Comparison of ENCODE assay signal across 1 cellular context in the genomic region with DNA sequence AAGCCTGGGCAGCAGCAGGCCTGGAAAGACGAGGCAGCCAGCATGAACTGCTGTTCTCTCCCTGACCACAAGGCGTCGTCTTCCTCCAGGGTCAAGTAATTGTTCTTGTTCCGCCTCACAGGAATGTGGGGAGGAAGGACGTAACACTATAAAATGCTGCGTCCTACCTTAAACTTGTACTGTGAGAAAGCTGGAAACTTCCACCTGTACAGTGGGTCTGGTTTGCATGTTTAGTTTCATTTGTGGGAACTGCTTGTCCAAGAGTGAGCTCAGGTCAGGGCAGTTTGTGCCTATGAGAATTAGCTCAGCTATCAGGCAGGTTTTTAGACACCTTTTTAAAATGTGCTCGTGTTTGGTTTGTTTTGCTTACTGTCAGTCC.
TF ChIP-seq lines count a peak whose summit lies in the region.

No MANE protein-coding gene starts in this region.

TF ChIP-seq in GM23338, 12 proteins besides CTCF, POLR2A, EP300 and RAD21 (continued from another document):
- TF ChIP-seq ZNF462 (CRISPR knock-in tag; IDR thresholded peaks at IDR 0.05): no peak
- TF ChIP-seq EZH2phosphoT487 (IDR thresholded peaks at IDR 0.05; ENCODE audit: unreplicated experiment): no peak
- TF ChIP-seq, protein P1, sequence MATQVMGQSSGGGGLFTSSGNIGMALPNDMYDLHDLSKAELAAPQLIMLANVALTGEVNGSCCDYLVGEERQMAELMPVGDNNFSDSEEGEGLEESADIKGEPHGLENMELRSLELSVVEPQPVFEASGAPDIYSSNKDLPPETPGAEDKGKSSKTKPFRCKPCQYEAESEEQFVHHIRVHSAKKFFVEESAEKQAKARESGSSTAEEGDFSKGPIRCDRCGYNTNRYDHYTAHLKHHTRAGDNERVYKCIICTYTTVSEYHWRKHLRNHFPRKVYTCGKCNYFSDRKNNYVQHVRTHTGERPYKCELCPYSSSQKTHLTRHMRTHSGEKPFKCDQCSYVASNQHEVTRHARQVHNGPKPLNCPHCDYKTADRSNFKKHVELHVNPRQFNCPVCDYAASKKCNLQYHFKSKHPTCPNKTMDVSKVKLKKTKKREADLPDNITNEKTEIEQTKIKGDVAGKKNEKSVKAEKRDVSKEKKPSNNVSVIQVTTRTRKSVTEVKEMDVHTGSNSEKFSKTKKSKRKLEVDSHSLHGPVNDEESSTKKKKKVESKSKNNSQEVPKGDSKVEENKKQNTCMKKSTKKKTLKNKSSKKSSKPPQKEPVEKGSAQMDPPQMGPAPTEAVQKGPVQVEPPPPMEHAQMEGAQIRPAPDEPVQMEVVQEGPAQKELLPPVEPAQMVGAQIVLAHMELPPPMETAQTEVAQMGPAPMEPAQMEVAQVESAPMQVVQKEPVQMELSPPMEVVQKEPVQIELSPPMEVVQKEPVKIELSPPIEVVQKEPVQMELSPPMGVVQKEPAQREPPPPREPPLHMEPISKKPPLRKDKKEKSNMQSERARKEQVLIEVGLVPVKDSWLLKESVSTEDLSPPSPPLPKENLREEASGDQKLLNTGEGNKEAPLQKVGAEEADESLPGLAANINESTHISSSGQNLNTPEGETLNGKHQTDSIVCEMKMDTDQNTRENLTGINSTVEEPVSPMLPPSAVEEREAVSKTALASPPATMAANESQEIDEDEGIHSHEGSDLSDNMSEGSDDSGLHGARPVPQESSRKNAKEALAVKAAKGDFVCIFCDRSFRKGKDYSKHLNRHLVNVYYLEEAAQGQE (IDR thresholded peaks at IDR 0.05; ENCODE audit: unreplicated experiment): no peak
- no peak; the same call in 1 of the 2 replicates for TF ChIP-seq CREB1 (CRISPR knock-in tag; IDR thresholded peaks at IDR 0.05; ENCODE audit: low read depth)
TF ChIP-seq in GM23338: peak in this region for 0.
